In genomic region chr1:154221815-154222081, GRCh38 we compare ENCODE assay signal across 7 cellular contexts. TPM values are rescaled to one million over a fixed set of nuclear protein-coding genes. Genes with fewer than 3 reads are reported as not detected.
A peak's percentile ranks its signal among the peaks of the same experiment; 100 is the strongest.
DNase-seq lines count a peak whose midpoint lies in the region; ATAC-seq and TF ChIP-seq lines count a peak whose summit lies in the region.

No MANE protein-coding gene starts in this region.

- no peaks in the 10 kb centered on the region for H3K9me3 ChIP-seq in Panc1 (ENCODE audit: control insufficient read depth, insufficient read depth, low read depth, low read length)

- TF ChIP-seq POLR2A in GM18505 (IDR thresholded peaks at IDR 0.05; ENCODE audit: borderline replicate concordance, extremely low read depth, insufficient read depth, insufficient read length): no peak

- peak overlapping the region; percentile 93 to 97 for H3K27ac Mint-ChIP-seq in effector memory CD8-positive, alpha-beta T cell
- H3K27ac Mint-ChIP-seq in nephron progenitor cell: peak overlapping the region; percentile 99

- peaks cover 41% of the 10 kb centered on the region for H3K36me3 ChIP-seq in Panc1 (ENCODE audit: control insufficient read depth, insufficient read depth, low read length)

- peak overlapping the region; percentile 81 to 92 for H3K4me3 Mint-ChIP-seq in effector memory CD8-positive, alpha-beta T cell
- H3K4me3 Mint-ChIP-seq in nephron progenitor cell: peak overlapping the region; percentile 99

- intact Hi-C loops in Panc1 (cut with micrococcal nuclease; ENCODE audit: unreplicated experiment): no loop called here

- H3K27ac ChIP-seq in Panc1 (ENCODE audit: low read length): peak overlapping the region; percentile 99

- CTCF ChIA-PET in Panc1 (lab: Charles Lee): no interaction called here

- H3K4me1 Mint-ChIP-seq in effector memory CD8-positive, alpha-beta T cell (ENCODE audit: low read depth in 2 of 2): peaks cover 46 to 74% of the 10 kb centered on the region in 2 donors
- H3K4me1 Mint-ChIP-seq in nephron progenitor cell: peaks cover 57% of the 10 kb centered on the region

- no TSS peak for BruUV-seq in Panc1 (replicated peaks; lab: Mats Ljungman, UMichigan)

- H3K27me3 Mint-ChIP-seq in effector memory CD8-positive, alpha-beta T cell: no peaks in the 10 kb centered on the region
- H3K27me3 Mint-ChIP-seq in nephron progenitor cell (ENCODE audit: low read depth, poor library complexity): no peaks in the 10 kb centered on the region

- peaks cover 50% of the 10 kb centered on the region for H3K36me3 Mint-ChIP-seq in effector memory CD8-positive, alpha-beta T cell (ENCODE audit: insufficient read depth)
- peaks cover 59% of the 10 kb centered on the region for H3K36me3 Mint-ChIP-seq in nephron progenitor cell (ENCODE audit: low read depth)

- no peaks in the 10 kb centered on the region for H3K9me3 Mint-ChIP-seq in effector memory CD8-positive, alpha-beta T cell
- peaks cover 5% of the 10 kb centered on the region for H3K9me3 Mint-ChIP-seq in nephron progenitor cell

- H3K4me3 ChIP-seq in GM12875 (ENCODE audit: low read depth, low read length) (peak overlapping the region; percentile 93), Panc1 (ENCODE audit: low read depth in 2 of 2, low read length in 2 of 2) (peak overlapping the region; percentile 89 to 92)

- H3K4me1 ChIP-seq in Panc1 (ENCODE audit: control insufficient read depth, insufficient read depth, low read length): peaks cover 29% of the 10 kb centered on the region

- ATAC-seq in Panc1: no peak
- ATAC-seq in effector memory CD8-positive, alpha-beta T cell (replicated peaks): no peak
- no peak for ATAC-seq in GM18505 (IDR thresholded peaks at IDR 0.05; ENCODE audit: unreplicated experiment)

- TF ChIP-seq CTCF in GM12875 (IDR thresholded peaks at IDR 0.05; ENCODE audit: borderline replicate concordance, insufficient read depth, low read depth, low read length): no peak
- TF ChIP-seq CTCF in Panc1 (IDR thresholded peaks at IDR 0.05): no peak
- no peak for TF ChIP-seq CTCF in nephron progenitor cell (IDR thresholded peaks at IDR 0.05)

- DNase-seq in Panc1 (ENCODE audit: low read depth, low spot score): no peak
- peak in 1 of 3 experiments; percentile 6 for DNase-seq in effector memory CD8-positive, alpha-beta T cell
- no peak for DNase-seq in nephron progenitor cell
- DNase-seq in NCI-H1930 (lab: John Stamatoyannopoulos, UW): no peak
- no peak for DNase-seq in SHP77 treated with DMSO at 0.1 percent for 48 hours (lab: John Stamatoyannopoulos, UW)

- in situ Hi-C loops in Panc1 (cut with HindIII; ENCODE audit: low pct_unique_long_range_greater_than_20kb, low sequenced_read_pairs): no loop called here

- no peaks in the 10 kb centered on the region for H3K27me3 ChIP-seq in Panc1 (ENCODE audit: control insufficient read depth, insufficient read depth, low read length)

- POLR2A ChIA-PET in Panc1 (lab: Charles Lee): interaction anchor here (0.6 kb wide), 1 partner anchor 200 kb away, joined by 5 read pairs; no protein-coding TSS in a partner anchor

RNA-seq across cellular contexts. Expression of gene UBAP2L, which starts 1.0 kb away (rescaled TPM):
- total RNA-seq in Panc1 (2021; ENCODE audit: unreplicated experiment): 227 TPM
- 149 TPM for polyA plus RNA-seq in Panc1 (2012; ENCODE audit: insufficient read length)

RNA-seq across cellular contexts. Expression of gene CFAP141, which starts 15.6 kb away (rescaled TPM):
- not detected for total RNA-seq in Panc1 (2021; ENCODE audit: unreplicated experiment)
- not detected for polyA plus RNA-seq in Panc1 (2012; ENCODE audit: insufficient read length)

RNA-seq across cellular contexts. Expression of gene TPM3, which starts 29.8 kb away (rescaled TPM):
- 545 TPM for total RNA-seq in Panc1 (2021; ENCODE audit: unreplicated experiment)
- 765 TPM for polyA plus RNA-seq in Panc1 (2012; ENCODE audit: insufficient read length)

RNA-seq across cellular contexts. Expression of gene HAX1, which starts 50.7 kb away (rescaled TPM):
- 110 TPM for total RNA-seq in Panc1 (2021; ENCODE audit: unreplicated experiment)
- 115 TPM for polyA plus RNA-seq in Panc1 (2012; ENCODE audit: insufficient read length)
